Comparison of ENCODE assay signal across 10 cellular contexts in the genomic region with DNA sequence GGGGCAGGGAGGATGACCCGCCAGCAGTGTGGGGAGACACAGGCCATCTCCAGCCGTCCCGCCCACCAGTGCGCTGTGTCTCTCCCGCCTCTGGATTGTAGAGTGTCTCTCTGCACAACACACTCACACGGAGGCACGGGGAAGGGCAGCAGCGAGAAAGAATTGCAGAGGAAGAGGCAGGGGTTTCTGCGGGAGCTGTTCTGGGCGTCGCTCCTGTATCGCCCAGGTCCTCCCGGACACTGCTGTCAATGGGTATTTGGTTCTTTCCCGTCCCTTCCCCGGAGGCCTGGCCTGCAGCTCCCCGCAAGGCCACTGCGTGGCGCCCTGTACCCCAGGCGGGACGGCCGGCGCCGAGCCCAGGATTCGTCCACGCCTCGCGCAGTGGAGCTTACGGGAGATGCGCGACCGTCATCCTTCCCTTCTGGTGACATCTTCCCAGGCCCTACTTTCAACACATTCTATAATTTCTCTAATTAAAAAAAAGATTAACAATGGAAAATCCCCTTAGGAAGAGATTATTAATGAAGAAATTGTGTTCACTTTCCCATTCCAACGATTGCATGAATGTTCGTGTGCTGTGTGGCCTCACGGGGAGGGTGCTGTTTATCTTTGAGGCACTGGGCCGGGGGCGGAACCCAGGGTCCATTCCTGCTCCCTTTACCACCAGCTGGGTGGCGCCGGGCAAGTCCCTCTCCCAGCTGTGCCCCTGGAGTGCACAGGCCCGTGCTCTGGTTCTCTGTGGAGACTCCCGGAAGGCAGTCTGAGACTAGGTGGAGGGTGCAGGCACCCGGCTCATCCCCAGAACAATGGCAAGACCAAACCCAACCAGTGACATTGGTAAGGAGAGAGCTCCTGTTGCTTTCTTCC.
DNase-seq lines count a peak whose midpoint lies in the region; ATAC-seq and TF ChIP-seq lines count a peak whose summit lies in the region.
"Had no signal": no experiment of that assay in that cellular context is flagged by ENCODE, and none has a peak within 500 bp of the region (broad histone marks: within the 10 kb centered on the region; RNA-seq: fewer than 3 reads in every experiment).

No MANE protein-coding gene starts in this region.

- 14% methylated on average over 41 of the region's 41 CpGs for WGBS in prostate gland

- peaks cover 14% of the 10 kb centered on the region for H3K27me3 ChIP-seq in prostate gland (replicated peaks; ENCODE audit: insufficient read depth)

- no peak overlapping the region for H3K27ac ChIP-seq in prostate gland
- H3K27ac ChIP-seq: tibial nerve had no signal

- H3K4me3 ChIP-seq in NB4 (ENCODE audit: low read depth, low read length) (no peak overlapping the region), fibroblast of the aortic adventitia (ENCODE audit: low read depth, low read length) (no peak overlapping the region), prostate gland (no peak overlapping the region)
- H3K4me3 ChIP-seq: tibial nerve had no signal

- intact Hi-C loops in prostate gland (cut with DNase I), result no loop called here

- H3K36me3 ChIP-seq in prostate gland, result no peaks in the 10 kb centered on the region
- H3K36me3 ChIP-seq: tibial nerve had no signal

- TF ChIP-seq CTCF in NB4 (IDR thresholded peaks at IDR 0.05; ENCODE audit: low read depth, low read length) (peak; percentile 91), fibroblast of the aortic adventitia (IDR thresholded peaks at IDR 0.05; ENCODE audit: insufficient read depth, low read length) (peak; percentile 20), prostate gland (IDR thresholded peaks at IDR 0.05) (peak in 3 of 4 experiments; percentile 33 to 53 (median 44))

- no peaks in the 10 kb centered on the region for H3K9me3 ChIP-seq in prostate gland

- TF ChIP-seq POLR2A in NB4 (IDR thresholded peaks at IDR 0.05; ENCODE audit: extremely low read depth, insufficient read length) (no peak), prostate gland (IDR thresholded peaks at IDR 0.05) (no peak)

- DNase-seq in activated CD4-positive, alpha-beta T cell treated with anti-CD3 and anti-CD28 coated beads for 48 hours, result peak; percentile 41
- DNase-seq in activated CD4-positive, alpha-beta T cell treated with anti-CD3 and anti-CD28 coated beads for 1 hour, result no peak
- DNase-seq in NB4 (ENCODE audit: low read depth), result peak; percentile 46
- DNase-seq in fibroblast of the aortic adventitia (ENCODE audit: low read depth), result no peak
- no peak for DNase-seq in prostate gland (ENCODE audit: low spot score)
- DNase-seq: CD8-positive, alpha-beta memory T cell had no signal

- ATAC-seq in GM21447 (IDR thresholded peaks at IDR 0.05; ENCODE audit: unreplicated experiment) (no peak), HG03469 (IDR thresholded peaks at IDR 0.05; ENCODE audit: unreplicated experiment) (no peak), GM18502 (IDR thresholded peaks at IDR 0.05; ENCODE audit: poor library complexity, unreplicated experiment) (no peak)

- no peaks in the 10 kb centered on the region for H3K4me1 ChIP-seq in prostate gland (replicated peaks)
- H3K4me1 ChIP-seq: tibial nerve had no signal

Comparison
In these comparisons a context has a peak if more than half of its experiments do, and no peak if none do; other contexts are left out.
1. DNase-seq: peak in activated CD4-positive, alpha-beta T cell treated with anti-CD3 and anti-CD28 coated beads for 48 hours (single experiment) and NB4 (single experiment); none in activated CD4-positive, alpha-beta T cell treated with anti-CD3 and anti-CD28 coated beads for 1 hour (single experiment), fibroblast of the aortic adventitia (single experiment) and prostate gland (single experiment).
2. CTCF ChIP-seq: peak in every context shown above with its lines; median percentile 91 in NB4; 44 in prostate gland; 20 in fibroblast of the aortic adventitia.